18 cellular contexts compared by ENCODE assay signal in the genomic region with DNA sequence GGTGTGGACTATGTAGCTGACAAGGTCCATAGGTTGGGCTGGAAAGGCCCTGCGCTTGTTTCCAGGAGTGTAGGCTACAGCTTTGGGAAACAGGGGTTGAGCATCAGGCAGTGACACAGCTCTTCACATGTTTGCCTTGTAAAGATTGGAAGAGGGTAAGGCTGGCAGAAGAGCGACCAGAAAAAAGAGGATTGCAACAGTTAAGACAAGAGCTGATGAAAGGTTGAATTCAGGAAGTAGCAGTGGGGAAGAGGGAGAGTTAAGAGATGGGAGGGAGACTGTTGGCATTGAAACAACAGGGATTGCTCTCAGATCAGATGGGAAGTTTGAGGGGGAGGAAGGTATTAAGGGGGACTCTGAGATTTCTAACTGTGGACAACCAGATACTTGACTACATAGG.
DNase-seq lines count a peak whose midpoint lies in the region; ATAC-seq and TF ChIP-seq lines count a peak whose summit lies in the region.
"Had no signal": no experiment of that assay in that cellular context is flagged by ENCODE, and none has a peak within 500 bp of the region (broad histone marks: within the 10 kb centered on the region; RNA-seq: fewer than 3 reads in every experiment).

No MANE protein-coding gene starts in this region.

- H2BK120ac ChIP-seq in mesenchymal stem cell (ENCODE audit: low read depth, low read length): no peak overlapping the region

- 70% methylated on average over 2 of the region's 2 CpGs for WGBS in right cardiac atrium
- 86 to 95% (median 91%) methylated on average over 2 of the region's 2 CpGs for WGBS in heart left ventricle, 4 donors
- 85% methylated on average over 2 of the region's 2 CpGs for WGBS in mesenchymal stem cell

- H3K27ac ChIP-seq in right cardiac atrium (ENCODE audit: low read length) (peak overlapping the region; percentile 3), heart left ventricle (no peak overlapping the region), mesenchymal stem cell (ENCODE audit: low read length, poor library complexity, severe bottlenecking) (no peak overlapping the region)

- no peak overlapping the region for H3K18ac ChIP-seq in mesenchymal stem cell (ENCODE audit: low read depth in 1 of 2, low read length in 2 of 2)

- H3K27me3 ChIP-seq in right cardiac atrium (ENCODE audit: control insufficient read depth, insufficient read depth): no peaks in the 10 kb centered on the region
- H3K27me3 ChIP-seq in heart left ventricle: no peaks in the 10 kb centered on the region
- peaks cover 0 to 8% of the 10 kb centered on the region in 2 experiments for H3K27me3 ChIP-seq in mesenchymal stem cell (ENCODE audit: control insufficient read depth in 1 of 2, insufficient read depth in 1 of 2, low read length in 2 of 2)

- no peak overlapping the region for H3K4me3 ChIP-seq in right cardiac atrium (ENCODE audit: low read length)
- no peak overlapping the region for H3K4me3 ChIP-seq in heart left ventricle
- no peak overlapping the region for H3K4me3 ChIP-seq in mesenchymal stem cell (ENCODE audit: insufficient read depth in 1 of 2, low read depth in 1 of 2, low read length in 2 of 2)
- H3K4me3 ChIP-seq: K562 had no signal

- no peak overlapping the region for H4K91ac ChIP-seq in mesenchymal stem cell (ENCODE audit: low read length)

- H4K8ac ChIP-seq in mesenchymal stem cell (ENCODE audit: low read length): peak overlapping the region; percentile 21

- no peak overlapping the region for H2BK12ac ChIP-seq in mesenchymal stem cell (ENCODE audit: low read length in 2 of 2)

- ATAC-seq in right cardiac atrium (no peak), heart left ventricle (no peak), HG03280 (IDR thresholded peaks at IDR 0.05; ENCODE audit: unreplicated experiment) (no peak)
- ATAC-seq: K562, PC-3 had no signal

- no peaks in the 10 kb centered on the region for H3K79me1 ChIP-seq in mesenchymal stem cell (replicated peaks; ENCODE audit: low read length, poor library complexity, severe bottlenecking)

- no peak overlapping the region for H2BK5ac ChIP-seq in mesenchymal stem cell (ENCODE audit: low read depth, low read length, poor library complexity, severe bottlenecking)

- intact Hi-C loops in right cardiac atrium (cut with DNase I): no loop called here
- intact Hi-C loops in heart left ventricle (cut with DNase I): loop anchor here in 1 of 10 donors (10.0 kb wide), 1 partner anchor 244 kb away; no protein-coding TSS in a partner anchor
- intact Hi-C loops in head of caudate nucleus (cut with DNase I): no loop called here

- DNase-seq in right cardiac atrium (no peak), heart left ventricle (no peak), SKM-1 (lab: John Stamatoyannopoulos, UW; ENCODE audit: unreplicated experiment) (peak; percentile 52), mesenchymal stem cell (no peak), AML-193 (lab: John Stamatoyannopoulos, UW) (no peak), head of caudate nucleus (no peak)
- DNase-seq: Caco-2; CD4-positive, alpha-beta T cell; HCEC 1CT; NCI-H1417 treated with DMSO at 0.1 percent for 48 hours; NCI-H2029; NCI-H345; NCI-H526 treated with DMSO at 0.1 percent for 48 hours; PC-3; RPMI8226; SHP77 treated with DMSO at 0.1 percent for 48 hours had no signal

- H2AK5ac ChIP-seq in mesenchymal stem cell (ENCODE audit: low read length, severe bottlenecking): no peak overlapping the region

- no peak for TF ChIP-seq CTCF in heart left ventricle (IDR thresholded peaks at IDR 0.05)

- TF ChIP-seq POLR2A in heart left ventricle (IDR thresholded peaks at IDR 0.05): no peak

- no peak overlapping the region for H2AFZ ChIP-seq in mesenchymal stem cell (ENCODE audit: low read depth, low read length)

- H3K4me2 ChIP-seq in mesenchymal stem cell (ENCODE audit: low read length, poor library complexity, severe bottlenecking): no peak overlapping the region

- no peak overlapping the region for H3K4ac ChIP-seq in mesenchymal stem cell (ENCODE audit: low read depth in 1 of 2, low read length in 2 of 2)

- peaks cover 14% of the 10 kb centered on the region for H3K4me1 ChIP-seq in right cardiac atrium (ENCODE audit: control insufficient read depth, insufficient read depth, low read length)
- peaks cover 0 to 42% (median 13%) of the 10 kb centered on the region in 12 donors for H3K4me1 ChIP-seq in heart left ventricle
- peaks cover 7% of the 10 kb centered on the region for H3K4me1 ChIP-seq in mesenchymal stem cell (ENCODE audit: control insufficient read depth, insufficient read depth, low read depth, low read length)
- H3K4me1 ChIP-seq: Caco-2 had no signal

- H3K36me3 ChIP-seq in heart left ventricle (no peaks in the 10 kb centered on the region), mesenchymal stem cell (ENCODE audit: control insufficient read depth in 1 of 2, insufficient read depth in 2 of 2, low read depth in 1 of 2, low read length in 2 of 2) (no peaks in the 10 kb centered on the region)

- no peak overlapping the region for H3K9ac ChIP-seq in mesenchymal stem cell (ENCODE audit: low read length)

- no peak overlapping the region for H2BK15ac ChIP-seq in mesenchymal stem cell (ENCODE audit: low read depth, poor library complexity, severe bottlenecking)

- H3K23ac ChIP-seq in mesenchymal stem cell (ENCODE audit: low read length in 2 of 2): no peak overlapping the region

- H3K9me3 ChIP-seq in right cardiac atrium (ENCODE audit: control insufficient read depth, low read length) (no peaks in the 10 kb centered on the region), heart left ventricle (no peaks in the 10 kb centered on the region), mesenchymal stem cell (ENCODE audit: control insufficient read depth, low read length) (no peaks in the 10 kb centered on the region)
- H3K9me3 ChIP-seq: Caco-2 had no signal

- H3K14ac ChIP-seq in mesenchymal stem cell (ENCODE audit: low read length in 2 of 2): no peak overlapping the region
